Comparison of ENCODE assay signal across 1 cellular context in genomic region chr14:31945074-31945613, GRCh38.
TF ChIP-seq lines count a peak whose summit lies in the region.

No MANE protein-coding gene starts in this region.

TF ChIP-seq in K562, 482 proteins besides CTCF, POLR2A, EP300 and RAD21:
- TF ChIP-seq ZBTB40 (IDR thresholded peaks at IDR 0.05) (peak; percentile 51; the same call in 1 of the 2 replicates), ZBTB40 (CRISPR knock-in tag; IDR thresholded peaks at IDR 0.05) (no peak), ZBTB11 (CRISPR knock-in tag; IDR thresholded peaks at IDR 0.05) (peak in 1 of 3 experiments; percentile 57; a peak in 1 of 6 replicates), YY1 (IDR thresholded peaks at IDR 0.05; ENCODE audit: borderline replicate concordance in 1 of 3, control insufficient read depth in 1 of 3, extremely low read depth in 1 of 3, insufficient read depth in 3 of 3, insufficient read length in 1 of 3, insufficient replicate concordance in 2 of 3, low read depth in 1 of 3, low read length in 2 of 3) (peak in 1 of 3 experiments; percentile 62), NFXL1 (CRISPR knock-in tag; IDR thresholded peaks at IDR 0.05) (no peak), SRF (CRISPR knock-in tag; IDR thresholded peaks at IDR 0.05) (peak in 1 of 2 experiments; percentile 80; a peak in 2 of 4 replicates)
